In genomic region chr3:190013943-190014924, GRCh38 we compare ENCODE assay signal across 21 cellular contexts.
A peak's percentile ranks its signal among the peaks of the same experiment; 100 is the strongest.
DNase-seq lines count a peak whose midpoint lies in the region; ATAC-seq, FAIRE-seq and TF ChIP-seq lines count a peak whose summit lies in the region.
"Had no signal": no experiment of that assay in that cellular context is flagged by ENCODE, and none has a peak within 500 bp of the region (broad histone marks: within the 10 kb centered on the region; RNA-seq: fewer than 3 reads in every experiment).

No MANE protein-coding gene starts in this region.

- peak overlapping the region; percentile 58; the same call in 1 of the 2 replicates for H3K14ac ChIP-seq in IMR-90 (replicated peaks; ENCODE audit: low read depth, low read length)
- no peak overlapping the region for H3K14ac ChIP-seq in H1 (ENCODE audit: insufficient read length)

- in situ Hi-C loops in IMR-90 (cut with MboI; ENCODE audit: low sequenced_read_pairs) = loop anchor here (10.0 kb wide), 1 partner anchor 191 kb away; no protein-coding TSS in a partner anchor

- H2AK5ac ChIP-seq in IMR-90 (ENCODE audit: low read depth, low read length) = peak overlapping the region; percentile 23; the same call in 1 of the 2 replicates
- no peak overlapping the region for H2AK5ac ChIP-seq in H1 (ENCODE audit: low read depth, low read length)

- TF ChIP-seq EP300 in H1 (IDR thresholded peaks at IDR 0.05; ENCODE audit: borderline replicate concordance in 1 of 2, low read depth in 2 of 2, low read length in 2 of 2) = no peak

- TF ChIP-seq RAD21 in IMR-90 (IDR thresholded peaks at IDR 0.05; ENCODE audit: low read length) (no peak), H1 (IDR thresholded peaks at IDR 0.05 in 1 of 2, conservative IDR thresholded peaks at IDR 0.05 in 1 of 2; ENCODE audit: low read depth in 2 of 2, low read length in 2 of 2) (no peak)

- H3K36me3 Mint-ChIP-seq in CD14-positive monocyte = no peaks in the 10 kb centered on the region
- H3K36me3 Mint-ChIP-seq: activated naive CD4-positive, alpha-beta T cell treated with anti-CD3 and anti-CD28 coated beads, Interleukin-2, amount 10 ng/mL, durations not matched to agents 7 days and 5 days; brain; natural killer cell had no signal

- H3K56ac ChIP-seq in IMR-90 (ENCODE audit: extremely low read depth, insufficient read depth, low read length) = no peak overlapping the region
- no peak overlapping the region for H3K56ac ChIP-seq in H1 (replicated peaks; ENCODE audit: insufficient read length, low read depth, low read length)

- peak overlapping the region in 1 of 2 experiments; percentile 5; a peak in 1 of 4 replicates for H4K8ac ChIP-seq in IMR-90 (ENCODE audit: low read depth in 2 of 2, low read length in 2 of 2)
- no peak overlapping the region for H4K8ac ChIP-seq in H1 (ENCODE audit: extremely low read depth, insufficient read depth, low read length)

- ATAC-seq in GM21526 (IDR thresholded peaks at IDR 0.05; ENCODE audit: low FRiP score, unreplicated experiment) (peak; percentile 53), IMR-90 (ENCODE audit: low read depth) (no peak)
- ATAC-seq: K562, left ventricle myocardium superior, natural killer cell, T-helper 17 cell had no signal

- H3K4me1 ChIP-seq in IMR-90 (ENCODE audit: control insufficient read depth, insufficient read depth, low read length) = peaks cover 19% of the 10 kb centered on the region; the same call in 1 of the 2 replicates
- peaks cover 7 to 33% (median 23%) of the 10 kb centered on the region in 4 experiments; a peak in 6 of 7 replicates for H3K4me1 ChIP-seq in H1 (replicated peaks in 1 of 4; ENCODE audit: control insufficient read depth in 3 of 4, insufficient read depth in 4 of 4, low read length in 3 of 4)
- H3K4me1 ChIP-seq in osteoblast (ENCODE audit: insufficient read depth, low read length) = peaks cover 46% of the 10 kb centered on the region

- 0 out of 3 replicates have a peak overlapping the region, but pooled peaks have one; percentile 8 for H2BK15ac ChIP-seq in IMR-90 (ENCODE audit: low read depth, low read length)
- no peak overlapping the region; the same call in 1 of the 2 replicates for H2BK15ac ChIP-seq in H1 (ENCODE audit: low read length)

- peak overlapping the region; percentile 46; the same call in 1 of the 2 replicates for H2BK12ac ChIP-seq in H1 (ENCODE audit: low read depth, low read length)

- H3K23me2 ChIP-seq in H1 (ENCODE audit: low read depth, low read length) = no peaks in the 10 kb centered on the region

- H3K9ac ChIP-seq in IMR-90 (ENCODE audit: low read depth, low read length) (no peak overlapping the region), H1 (replicated peaks in 1 of 4; ENCODE audit: extremely low read depth in 1 of 4, low read depth in 3 of 4, low read length in 3 of 4) (no peak overlapping the region; a peak in 1 of 7 replicates)

- H3K36me3 ChIP-seq in IMR-90 (ENCODE audit: control insufficient read depth, insufficient read depth, low read length) = no peaks in the 10 kb centered on the region
- H3K36me3 ChIP-seq in H1 (ENCODE audit: control insufficient read depth in 2 of 4, insufficient read depth in 4 of 4, low read length in 3 of 4) = no peaks in the 10 kb centered on the region
- H3K36me3 ChIP-seq in osteoblast (ENCODE audit: insufficient read depth, low read length) = no peaks in the 10 kb centered on the region
- H3K36me3 ChIP-seq: thoracic aorta had no signal

- no peak for TF ChIP-seq POLR2A in IMR-90 (IDR thresholded peaks at IDR 0.05; ENCODE audit: low read depth, low read length)
- peak in 1 of 2 experiments; percentile 27; a peak in 1 of 3 replicates for TF ChIP-seq POLR2A in H1 (IDR thresholded peaks at IDR 0.05; ENCODE audit: control extremely low read depth in 1 of 2, low read depth in 2 of 2, low read length in 2 of 2)

- no peaks in the 10 kb centered on the region for H3K9me3 Mint-ChIP-seq in CD14-positive monocyte
- H3K9me3 Mint-ChIP-seq: activated naive CD4-positive, alpha-beta T cell treated with anti-CD3 and anti-CD28 coated beads, Interleukin-2, amount 10 ng/mL, durations not matched to agents 7 days and 5 days; brain had no signal

- H2BK120ac ChIP-seq in IMR-90 (ENCODE audit: low read depth, low read length) (peak overlapping the region; percentile 39), H1 (replicated peaks; ENCODE audit: low read depth, low read length) (peak overlapping the region; percentile 44)

- no peak overlapping the region for H2AK9ac ChIP-seq in IMR-90 (replicated peaks; ENCODE audit: low read depth, low read length, poor library complexity)

- intact Hi-C loops in IMR-90 (cut with micrococcal nuclease) (no loop called here), CD14-positive monocyte (cut with micrococcal nuclease) (no loop called here)

- H3K9me3 ChIP-seq in IMR-90 (ENCODE audit: control insufficient read depth, insufficient read depth, low read length) (no peaks in the 10 kb centered on the region), H1 (ENCODE audit: insufficient read depth in 2 of 2, low read depth in 1 of 2, low read length in 1 of 2) (no peaks in the 10 kb centered on the region), osteoblast (ENCODE audit: low read depth, low read length) (no peaks in the 10 kb centered on the region)
- H3K9me3 ChIP-seq: thoracic aorta had no signal

- DNase-seq in IMR-90 (no peak), H1 (ENCODE audit: low read depth in 1 of 2, low spot score in 2 of 2) (no peak), osteoblast (ENCODE audit: insufficient read length, low spot score, missing footprints) (no peak), CD14-positive monocyte (ENCODE audit: low spot score) (no peak), superior temporal gyrus (ENCODE audit: extremely low spot score) (no peak), activated gamma-delta T cell treated with Interleukin-2 at 50 U/mL for 16 hours (no peak), HEK293T (ENCODE audit: extremely low spot score) (no peak)
- DNase-seq: activated CD8-positive, alpha-beta memory T cell treated with anti-CD3 and anti-CD28 coated beads, Interleukin-2, amount 50 U/mL, for 48 hours; activated naive CD4-positive, alpha-beta T cell treated with anti-CD3 and anti-CD28 coated beads, Interleukin-2, amount 10 ng/mL, durations not matched to agents 7 days and 5 days; DMS 273 treated with DMSO at 0.1 percent for 48 hours; hypothalamus; left ventricle myocardium superior; natural killer cell; NCI-H1092; NCI-H2171; NCI-H82; T-helper 17 cell had no signal

- 100% methylated on average over 1 of the region's 7 CpGs; no CpG with 5 or more reads in 1 of the 2 experiments for WGBS in IMR-90 (ENCODE audit: extremely low coverage in 2 of 2, insufficient read length in 1 of 2), 2 experiments
- WGBS in H1 (ENCODE audit: extremely low coverage in 1 of 2, insufficient coverage in 1 of 2, insufficient read length in 1 of 2, insufficient replicate concordance in 2 of 2, low coverage in 1 of 2, low lambda C conversion rate in 2 of 2, missing lambda C conversion rate in 1 of 2), 2 experiments = 53% methylated on average over 7 of the region's 7 CpGs; no CpG with 5 or more reads in 1 of the 2 experiments

- dilution Hi-C loops in IMR-90 (cut with HindIII; ENCODE audit: low sequenced_read_pairs, unreplicated experiment) = no loop called here

- no peaks in the 10 kb centered on the region for H4K20me1 ChIP-seq in IMR-90 (ENCODE audit: insufficient read depth, low read length)
- no peaks in the 10 kb centered on the region for H4K20me1 ChIP-seq in H1 (replicated peaks in 1 of 2; ENCODE audit: control insufficient read depth in 1 of 2, insufficient read depth in 2 of 2, low read length in 2 of 2)
- no peaks in the 10 kb centered on the region for H4K20me1 ChIP-seq in osteoblast (ENCODE audit: insufficient read depth, low read length)

- peak overlapping the region; percentile 15 for H2BK20ac ChIP-seq in IMR-90 (ENCODE audit: low read depth, low read length)
- peak overlapping the region; percentile 8; the same call in 1 of the 2 replicates for H2BK20ac ChIP-seq in H1 (ENCODE audit: low read length)

- H3K27me3 Mint-ChIP-seq in CD14-positive monocyte (ENCODE audit: low read depth in 3 of 3) = peaks cover 2 to 5% (median 5%) of the 10 kb centered on the region in 3 donors
- H3K27me3 Mint-ChIP-seq: brain had no signal

- H4K91ac ChIP-seq in IMR-90 (ENCODE audit: insufficient read depth, low read depth, low read length) (peak overlapping the region; percentile 20; the same call in 1 of the 2 replicates), H1 (replicated peaks; ENCODE audit: insufficient read length, low read length) (peak overlapping the region; percentile 19)

- H3K4me3 Mint-ChIP-seq in CD14-positive monocyte = peak overlapping the region in 1 of 2 donors; percentile 13
- H3K4me3 Mint-ChIP-seq: activated naive CD4-positive, alpha-beta T cell treated with anti-CD3 and anti-CD28 coated beads, Interleukin-2, amount 10 ng/mL, durations not matched to agents 7 days and 5 days; brain; natural killer cell; T-helper 17 cell had no signal

- H3K79me2 ChIP-seq in H1 (ENCODE audit: control insufficient read depth in 1 of 2, insufficient read depth in 2 of 2, low read length in 2 of 2) (no peaks in the 10 kb centered on the region; a peak in 1 of 4 replicates), osteoblast (ENCODE audit: insufficient read depth, low read length) (no peaks in the 10 kb centered on the region)

- POLR2A ChIA-PET in IMR-90 (lab: Charles Lee; ENCODE audit: unreplicated experiment) (no interaction called here), H1 (lab: Charles Lee; ENCODE audit: partially characterized antibody) (interaction anchor here (1.5 kb wide), 1 partner anchor 19 kb away, joined by 3 read pairs; no protein-coding TSS in a partner anchor), HEK293T (lab: Yijun Ruan, JAX) (no interaction called here)

- CTCF ChIA-PET in IMR-90 (lab: Yijun Ruan, JAX) = interaction anchor here (0.9 kb wide), 1 partner anchor 19 kb away, joined by 3 read pairs; no protein-coding TSS in a partner anchor
- CTCF ChIA-PET in H1 (lab: Charles Lee; ENCODE audit: partially characterized antibody) = interaction anchor here (0.7 to 3.3 kb wide), 11 partner anchors 11 to 308 kb away, joined by 3 to 15 read pairs (median 3); partner anchors contain the start of genes CLDN1 and P3H2
- CTCF ChIA-PET in HEK293T (lab: Yijun Ruan, JAX) = interaction anchor here (1.0 to 1.4 kb wide), 2 partner anchors 188 to 210 kb away, joined by 3 to 4 read pairs; no protein-coding TSS in a partner anchor

- peak overlapping the region in 1 of 7 donors; percentile 56 for H3K27ac Mint-ChIP-seq in CD14-positive monocyte
- H3K27ac Mint-ChIP-seq: activated naive CD4-positive, alpha-beta T cell treated with anti-CD3 and anti-CD28 coated beads, Interleukin-2, amount 10 ng/mL, durations not matched to agents 7 days and 5 days; natural killer cell; T-helper 17 cell had no signal

- TF ChIP-seq CTCF in IMR-90 (conservative IDR thresholded peaks at IDR 0.05; ENCODE audit: low read depth, low read length) (no peak), H1 (IDR thresholded peaks at IDR 0.05; ENCODE audit: control extremely low read depth in 1 of 3, insufficient read depth in 1 of 3, low read depth in 1 of 3, low read length in 3 of 3) (no peak), osteoblast (IDR thresholded peaks at IDR 0.05; ENCODE audit: extremely low read depth, low read depth, low read length) (no peak), CD14-positive monocyte (IDR thresholded peaks at IDR 0.05) (no peak)

- H2AFZ ChIP-seq in IMR-90 (replicated peaks; ENCODE audit: low read length, poor library complexity) = no peak overlapping the region
- H2AFZ ChIP-seq in H1 (ENCODE audit: low read length) = no peak overlapping the region
- H2AFZ ChIP-seq in osteoblast (ENCODE audit: low read length) = peak overlapping the region; percentile 0

- H4K5ac ChIP-seq in IMR-90 (ENCODE audit: low read depth, low read length) (peak overlapping the region; percentile 50), H1 (ENCODE audit: insufficient read length, low read depth, low read length) (peak overlapping the region; percentile 28)

- H3K18ac ChIP-seq in IMR-90 (ENCODE audit: low read depth, low read length) (peak overlapping the region; percentile 36; the same call in 1 of the 2 replicates), H1 (ENCODE audit: extremely low read depth, low read length) (peak overlapping the region; percentile 26; the same call in 1 of the 2 replicates)

- BruUV-seq in IMR-90 (replicated peaks; lab: Mats Ljungman, UMichigan) = no TSS peak

- H3K9me1 ChIP-seq in IMR-90 (ENCODE audit: insufficient read depth, low read length) = peaks cover 6% of the 10 kb centered on the region; the same call in 1 of the 2 replicates

- H3K23ac ChIP-seq in IMR-90 (ENCODE audit: low read depth, low read length) (peak overlapping the region; percentile 48; the same call in 1 of the 2 replicates), H1 (ENCODE audit: insufficient read length) (no peak overlapping the region)

- H2BK5ac ChIP-seq in IMR-90 (ENCODE audit: low read depth, low read length, poor library complexity, severe bottlenecking) (no peak overlapping the region), H1 (ENCODE audit: low read depth, low read length) (peak overlapping the region; percentile 93; the same call in 1 of the 2 replicates)

- H3K4me3 ChIP-seq in IMR-90 (ENCODE audit: insufficient read depth, low read depth, low read length) (no peak overlapping the region), H1 (ENCODE audit: extremely low read depth in 1 of 4, insufficient read depth in 2 of 4, low read depth in 3 of 4, low read length in 4 of 4) (peak overlapping the region in 1 of 4 experiments; percentile 16; a peak in 1 of 8 replicates), osteoblast (ENCODE audit: insufficient read depth, low read length) (no peak overlapping the region)
- H3K4me3 ChIP-seq: K562, thoracic aorta had no signal

- H3K27ac ChIP-seq in IMR-90 (ENCODE audit: insufficient read depth, low read length) (no peak overlapping the region), H1 (ENCODE audit: low read depth, low read length) (peak overlapping the region; percentile 42), osteoblast (ENCODE audit: low read depth, low read length) (peak overlapping the region; percentile 18)
- H3K27ac ChIP-seq: thoracic aorta had no signal

- H3K4ac ChIP-seq in IMR-90 (ENCODE audit: low read depth, low read length) = peak overlapping the region; percentile 34
- peak overlapping the region; percentile 1 for H3K4ac ChIP-seq in H1 (replicated peaks; ENCODE audit: insufficient read length, low read depth, low read length)

- FAIRE-seq in H1 (lab: Jason Lieb, UNC) = peak; percentile 24
- FAIRE-seq: K562 had no signal

- peaks cover 9 to 54% of the 10 kb centered on the region in 2 experiments for H3K79me1 ChIP-seq in IMR-90 (ENCODE audit: low read depth in 1 of 2, low read length in 2 of 2)
- no peaks in the 10 kb centered on the region for H3K79me1 ChIP-seq in H1 (ENCODE audit: low read depth, low read length)

- peaks cover 1% of the 10 kb centered on the region for H3K4me1 Mint-ChIP-seq in CD14-positive monocyte
- H3K4me1 Mint-ChIP-seq: activated naive CD4-positive, alpha-beta T cell treated with anti-CD3 and anti-CD28 coated beads, Interleukin-2, amount 10 ng/mL, durations not matched to agents 7 days and 5 days; natural killer cell; T-helper 17 cell had no signal

- H3K27me3 ChIP-seq in IMR-90 (ENCODE audit: control insufficient read depth, insufficient read depth, low read length) (no peaks in the 10 kb centered on the region), H1 (replicated peaks in 1 of 4; ENCODE audit: control insufficient read depth in 3 of 4, extremely low read depth in 1 of 4, insufficient read depth in 3 of 4, low read length in 3 of 4) (no peaks in the 10 kb centered on the region), osteoblast (ENCODE audit: insufficient read depth, low read length) (no peaks in the 10 kb centered on the region)

- peak overlapping the region; percentile 12; the same call in 1 of the 2 replicates for H3K4me2 ChIP-seq in IMR-90 (ENCODE audit: low read depth, low read length)
- peak overlapping the region; percentile 22 to 53; a peak in 3 of 4 replicates for H3K4me2 ChIP-seq in H1 (ENCODE audit: insufficient read depth in 1 of 2, low read depth in 2 of 2, low read length in 2 of 2)
- H3K4me2 ChIP-seq in osteoblast (ENCODE audit: insufficient read depth, low read length) = no peak overlapping the region
